ENCODE assay signal across 1 cellular context in genomic region chr1:224779491-224780020, GRCh38.
TF ChIP-seq lines count a peak whose summit lies in the region.

No MANE protein-coding gene starts in this region.

TF ChIP-seq in HEK293, 187 proteins besides CTCF, POLR2A, EP300 and RAD21:
- TF ChIP-seq, protein P1, sequence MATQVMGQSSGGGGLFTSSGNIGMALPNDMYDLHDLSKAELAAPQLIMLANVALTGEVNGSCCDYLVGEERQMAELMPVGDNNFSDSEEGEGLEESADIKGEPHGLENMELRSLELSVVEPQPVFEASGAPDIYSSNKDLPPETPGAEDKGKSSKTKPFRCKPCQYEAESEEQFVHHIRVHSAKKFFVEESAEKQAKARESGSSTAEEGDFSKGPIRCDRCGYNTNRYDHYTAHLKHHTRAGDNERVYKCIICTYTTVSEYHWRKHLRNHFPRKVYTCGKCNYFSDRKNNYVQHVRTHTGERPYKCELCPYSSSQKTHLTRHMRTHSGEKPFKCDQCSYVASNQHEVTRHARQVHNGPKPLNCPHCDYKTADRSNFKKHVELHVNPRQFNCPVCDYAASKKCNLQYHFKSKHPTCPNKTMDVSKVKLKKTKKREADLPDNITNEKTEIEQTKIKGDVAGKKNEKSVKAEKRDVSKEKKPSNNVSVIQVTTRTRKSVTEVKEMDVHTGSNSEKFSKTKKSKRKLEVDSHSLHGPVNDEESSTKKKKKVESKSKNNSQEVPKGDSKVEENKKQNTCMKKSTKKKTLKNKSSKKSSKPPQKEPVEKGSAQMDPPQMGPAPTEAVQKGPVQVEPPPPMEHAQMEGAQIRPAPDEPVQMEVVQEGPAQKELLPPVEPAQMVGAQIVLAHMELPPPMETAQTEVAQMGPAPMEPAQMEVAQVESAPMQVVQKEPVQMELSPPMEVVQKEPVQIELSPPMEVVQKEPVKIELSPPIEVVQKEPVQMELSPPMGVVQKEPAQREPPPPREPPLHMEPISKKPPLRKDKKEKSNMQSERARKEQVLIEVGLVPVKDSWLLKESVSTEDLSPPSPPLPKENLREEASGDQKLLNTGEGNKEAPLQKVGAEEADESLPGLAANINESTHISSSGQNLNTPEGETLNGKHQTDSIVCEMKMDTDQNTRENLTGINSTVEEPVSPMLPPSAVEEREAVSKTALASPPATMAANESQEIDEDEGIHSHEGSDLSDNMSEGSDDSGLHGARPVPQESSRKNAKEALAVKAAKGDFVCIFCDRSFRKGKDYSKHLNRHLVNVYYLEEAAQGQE (tag by site-specific recombination; IDR thresholded peaks at IDR 0.05): no peak
- TF ChIP-seq, protein P2, sequence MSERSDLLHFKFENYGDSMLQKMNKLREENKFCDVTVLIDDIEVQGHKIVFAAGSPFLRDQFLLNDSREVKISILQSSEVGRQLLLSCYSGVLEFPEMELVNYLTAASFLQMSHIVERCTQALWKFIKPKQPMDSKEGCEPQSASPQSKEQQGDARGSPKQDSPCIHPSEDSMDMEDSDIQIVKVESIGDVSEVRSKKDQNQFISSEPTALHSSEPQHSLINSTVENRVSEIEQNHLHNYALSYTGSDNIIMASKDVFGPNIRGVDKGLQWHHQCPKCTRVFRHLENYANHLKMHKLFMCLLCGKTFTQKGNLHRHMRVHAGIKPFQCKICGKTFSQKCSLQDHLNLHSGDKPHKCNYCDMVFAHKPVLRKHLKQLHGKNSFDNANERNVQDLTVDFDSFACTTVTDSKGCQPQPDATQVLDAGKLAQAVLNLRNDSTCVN (tag by site-specific recombination; optimal IDR thresholded peaks at IDR 0.05): no peak
- 0 out of 2 replicates have a peak, but pooled peaks have one; percentile 17 for TF ChIP-seq EGR2 (tag by site-specific recombination; IDR thresholded peaks at IDR 0.05; ENCODE audit: low read depth)
- TF ChIP-seq TRIM28 (IDR thresholded peaks at IDR 0.05; ENCODE audit: borderline replicate concordance, low read length): no peak
- TF ChIP-seq ZNF423 (tag by site-specific recombination; IDR thresholded peaks at IDR 0.05): no peak
- no peak for TF ChIP-seq BCL6B (tag by site-specific recombination; IDR thresholded peaks at IDR 0.05)
- TF ChIP-seq INSM2 (tag by site-specific recombination; IDR thresholded peaks at IDR 0.05): no peak
TF ChIP-seq in HEK293: peak in this region for 1.
